Comparison of ENCODE assay signal across 10 cellular contexts in the genomic region with DNA sequence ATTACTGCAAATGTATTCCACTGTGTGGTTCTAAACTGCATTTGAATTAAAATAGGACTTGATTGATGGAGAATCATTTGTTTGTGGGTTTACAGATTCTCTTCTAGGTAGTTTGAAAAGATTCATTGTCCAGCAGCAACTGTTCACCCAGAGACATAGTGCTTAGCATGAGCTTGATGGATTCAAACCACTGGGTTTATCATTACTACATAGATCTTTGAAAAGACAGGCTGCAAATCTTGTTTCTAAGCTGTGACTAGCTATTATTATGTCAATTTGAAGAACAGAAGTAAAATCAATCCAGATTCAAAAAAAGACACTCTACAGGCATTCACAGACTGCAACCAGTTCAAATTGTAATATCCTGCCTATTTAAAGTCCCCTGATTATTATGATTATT. TPM values are rescaled to one million over a fixed set of nuclear protein-coding genes. Genes with fewer than 3 reads are reported as not detected.
A peak's percentile ranks its signal among the peaks of the same experiment; 100 is the strongest.
DNase-seq lines count a peak whose midpoint lies in the region; ATAC-seq, FAIRE-seq and TF ChIP-seq lines count a peak whose summit lies in the region.
"Had no signal": no experiment of that assay in that cellular context is flagged by ENCODE, and none has a peak within 500 bp of the region (broad histone marks: within the 10 kb centered on the region; RNA-seq: fewer than 3 reads in every experiment).

No MANE protein-coding gene starts in this region.

- H3K4me1 ChIP-seq in rectal smooth muscle tissue (ENCODE audit: control insufficient read depth, insufficient read depth, low read length), result peaks cover 55% of the 10 kb centered on the region

- no peaks in the 10 kb centered on the region for H3K27me3 ChIP-seq in rectal smooth muscle tissue (ENCODE audit: control insufficient read depth, insufficient read depth, low read length)

- H3K36me3 ChIP-seq in rectal smooth muscle tissue (ENCODE audit: control insufficient read depth, insufficient read depth, low read length), result no peaks in the 10 kb centered on the region

- no peaks in the 10 kb centered on the region for H3K9me3 Mint-ChIP-seq in effector memory CD8-positive, alpha-beta T cell
- no peaks in the 10 kb centered on the region for H3K9me3 Mint-ChIP-seq in CD14-positive monocyte

- peak overlapping the region; percentile 42 to 46 for H3K27ac Mint-ChIP-seq in effector memory CD8-positive, alpha-beta T cell
- peak overlapping the region in 3 of 7 donors; percentile 12 to 51 (median 33) for H3K27ac Mint-ChIP-seq in CD14-positive monocyte

- no peak for ATAC-seq in effector memory CD8-positive, alpha-beta T cell (replicated peaks)

- no peaks in the 10 kb centered on the region for H3K27me3 Mint-ChIP-seq in effector memory CD8-positive, alpha-beta T cell
- no peaks in the 10 kb centered on the region for H3K27me3 Mint-ChIP-seq in CD14-positive monocyte (ENCODE audit: low read depth in 3 of 3)

- peak overlapping the region; percentile 53 to 62 for H3K4me3 Mint-ChIP-seq in effector memory CD8-positive, alpha-beta T cell
- no peak overlapping the region for H3K4me3 Mint-ChIP-seq in CD14-positive monocyte

- peak overlapping the region; percentile 46 for H3K27ac ChIP-seq in rectal smooth muscle tissue (ENCODE audit: low read depth, low read length)

- peaks cover 53 to 79% of the 10 kb centered on the region in 2 donors for H3K4me1 Mint-ChIP-seq in effector memory CD8-positive, alpha-beta T cell (ENCODE audit: low read depth in 2 of 2)
- peaks cover 59% of the 10 kb centered on the region for H3K4me1 Mint-ChIP-seq in CD14-positive monocyte

- intact Hi-C loops in CD14-positive monocyte (cut with micrococcal nuclease), result no loop called here

- DNase-seq in GM19239 (ENCODE audit: insufficient read length, low spot score) (no peak), NCI-H2227 treated with DMSO at 0.1 percent for 48 hours (lab: John Stamatoyannopoulos, UW) (peak; percentile 3), CD14-positive monocyte (ENCODE audit: low spot score) (no peak), RKO (ENCODE audit: low spot score) (no peak), SK-N-DZ (ENCODE audit: low spot score) (no peak)
- no peak for DNase-seq in effector memory CD8-positive, alpha-beta T cell
- DNase-seq in NK-92 treated with Interleukin-12 subunit alpha and Interleukin-12 subunit beta, amount 100 ng/mL, for 24 hours (lab: John Stamatoyannopoulos, UW), result no peak
- DNase-seq: activated naive CD4-positive, alpha-beta T cell treated with Interleukin-2 at 50 U/mL for 16 hours; NCI-H345 had no signal

- peak; percentile 58 for FAIRE-seq in GM19239 (lab: Jason Lieb, UNC)

- H3K4me3 ChIP-seq in rectal smooth muscle tissue (ENCODE audit: low read length), result no peak overlapping the region

- H3K36me3 Mint-ChIP-seq in effector memory CD8-positive, alpha-beta T cell (ENCODE audit: insufficient read depth), result peaks cover 72% of the 10 kb centered on the region
- H3K36me3 Mint-ChIP-seq in CD14-positive monocyte, result peaks cover 5 to 20% of the 10 kb centered on the region in 2 donors

- H3K9ac ChIP-seq in rectal smooth muscle tissue (ENCODE audit: low read length), result no peak overlapping the region

- TF ChIP-seq CTCF in CD14-positive monocyte (IDR thresholded peaks at IDR 0.05), result no peak

RNA-seq across cellular contexts. Expression of a gene that starts 49.8 kb away (rescaled TPM):
- polyA plus RNA-seq in CD14-positive monocyte, result 100 to 1,000 TPM; 191 to 204 TPM
- 11.7 and 12.0 TPM in 2 replicates for polyA plus RNA-seq in SK-N-DZ (2014; cell fraction: cytosol; rRNA removed)
- polyA plus RNA-seq in SK-N-DZ (2014; cell fraction: nucleus; rRNA removed), result 20.1 TPM in 2 replicates

Comparison
In these comparisons a context has a peak if more than half of its experiments do, and no peak if none do; other contexts are left out.
1. H3K4me3 Mint-ChIP-seq: peak in effector memory CD8-positive, alpha-beta T cell (2 of 2); none in CD14-positive monocyte (0 of 2).